In the genomic region with DNA sequence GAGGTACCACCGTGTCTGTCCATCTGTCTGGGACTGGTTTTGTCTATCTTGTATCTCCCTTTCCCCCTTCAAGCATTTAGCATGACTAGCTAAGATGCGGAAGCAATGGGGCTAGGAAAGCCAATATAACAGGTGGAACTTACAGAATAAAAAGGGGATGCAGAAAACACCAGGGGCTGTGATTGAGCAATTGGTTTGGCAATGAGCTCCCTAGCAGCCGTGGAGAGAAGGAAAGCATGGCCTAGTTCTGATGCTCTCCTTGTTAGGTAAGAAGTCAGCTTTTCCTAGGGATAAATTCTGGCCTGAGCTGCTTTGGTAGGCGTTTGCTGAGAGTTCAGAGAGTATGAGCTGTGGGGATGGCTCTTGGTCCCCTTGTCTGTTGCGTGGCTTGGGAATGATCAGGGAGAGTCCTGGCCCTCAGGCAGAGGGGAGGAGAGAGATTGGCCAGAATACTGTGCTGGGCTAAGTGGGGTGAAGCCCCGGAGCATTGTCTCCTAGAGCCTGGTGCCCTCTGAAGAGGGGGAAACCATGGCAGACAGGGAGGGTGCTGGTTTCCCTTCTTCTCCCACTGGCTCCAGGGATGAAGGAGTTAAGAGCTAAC, we compare ENCODE assay signal across 1 cellular context.
TF ChIP-seq lines count a peak whose summit lies in the region.

No MANE protein-coding gene starts in this region.

TF ChIP-seq in HCT116, 20 proteins besides CTCF, POLR2A, EP300 and RAD21 (continued from another document):
- TF ChIP-seq REST (IDR thresholded peaks at IDR 0.05; ENCODE audit: low read depth) (no peak), EZH2 (IDR thresholded peaks at IDR 0.05) (no peak), EGR1 (IDR thresholded peaks at IDR 0.05; ENCODE audit: low read depth) (no peak), ZNF274 (IDR thresholded peaks at IDR 0.05; ENCODE audit: low read depth, low read length) (no peak), JUND (IDR thresholded peaks at IDR 0.05) (no peak), SRF (IDR thresholded peaks at IDR 0.05; ENCODE audit: low read depth) (no peak)
- TF ChIP-seq, protein P1, sequence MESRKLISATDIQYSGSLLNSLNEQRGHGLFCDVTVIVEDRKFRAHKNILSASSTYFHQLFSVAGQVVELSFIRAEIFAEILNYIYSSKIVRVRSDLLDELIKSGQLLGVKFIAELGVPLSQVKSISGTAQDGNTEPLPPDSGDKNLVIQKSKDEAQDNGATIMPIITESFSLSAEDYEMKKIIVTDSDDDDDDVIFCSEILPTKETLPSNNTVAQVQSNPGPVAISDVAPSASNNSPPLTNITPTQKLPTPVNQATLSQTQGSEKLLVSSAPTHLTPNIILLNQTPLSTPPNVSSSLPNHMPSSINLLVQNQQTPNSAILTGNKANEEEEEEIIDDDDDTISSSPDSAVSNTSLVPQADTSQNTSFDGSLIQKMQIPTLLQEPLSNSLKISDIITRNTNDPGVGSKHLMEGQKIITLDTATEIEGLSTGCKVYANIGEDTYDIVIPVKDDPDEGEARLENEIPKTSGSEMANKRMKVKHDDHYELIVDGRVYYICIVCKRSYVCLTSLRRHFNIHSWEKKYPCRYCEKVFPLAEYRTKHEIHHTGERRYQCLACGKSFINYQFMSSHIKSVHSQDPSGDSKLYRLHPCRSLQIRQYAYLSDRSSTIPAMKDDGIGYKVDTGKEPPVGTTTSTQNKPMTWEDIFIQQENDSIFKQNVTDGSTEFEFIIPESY (IDR thresholded peaks at IDR 0.05; ENCODE audit: extremely low read depth, insufficient replicate concordance, low read length), result no peak
